16 cellular contexts compared by ENCODE assay signal in genomic region chr7:96481831-96482230, GRCh38.
DNase-seq lines count a peak whose midpoint lies in the region; ATAC-seq and TF ChIP-seq lines count a peak whose summit lies in the region.
"Had no signal": no experiment of that assay in that cellular context is flagged by ENCODE, and none has a peak within 500 bp of the region (broad histone marks: within the 10 kb centered on the region; RNA-seq: fewer than 3 reads in every experiment).

No MANE protein-coding gene starts in this region.

- H3K9ac ChIP-seq in IMR-90 (ENCODE audit: low read depth, low read length): no peak overlapping the region

- BruUV-seq in IMR-90 (replicated peaks; lab: Mats Ljungman, UMichigan): no TSS peak

- H2BK15ac ChIP-seq in IMR-90 (ENCODE audit: low read depth, low read length): no peak overlapping the region

- H4K8ac ChIP-seq in IMR-90 (ENCODE audit: low read depth in 2 of 2, low read length in 2 of 2): no peak overlapping the region

- H2AK5ac ChIP-seq in IMR-90 (ENCODE audit: low read depth, low read length): no peak overlapping the region

- no peak overlapping the region for H4K5ac ChIP-seq in IMR-90 (ENCODE audit: low read depth, low read length)

- H3K27me3 ChIP-seq in IMR-90 (ENCODE audit: control insufficient read depth, insufficient read depth, low read length) (no peaks in the 10 kb centered on the region), osteoblast (ENCODE audit: insufficient read depth, low read length) (no peaks in the 10 kb centered on the region)

- H2BK5ac ChIP-seq in IMR-90 (ENCODE audit: low read depth, low read length, poor library complexity, severe bottlenecking): no peak overlapping the region

- CTCF ChIA-PET in IMR-90 (lab: Yijun Ruan, JAX): no interaction called here

- TF ChIP-seq CTCF in AG10803 (conservative IDR thresholded peaks at IDR 0.05; ENCODE audit: low read length) (no peak), IMR-90 (conservative IDR thresholded peaks at IDR 0.05; ENCODE audit: low read depth, low read length) (no peak), choroid plexus epithelial cell (conservative IDR thresholded peaks at IDR 0.05; ENCODE audit: low read depth, low read length) (no peak), osteoblast (IDR thresholded peaks at IDR 0.05; ENCODE audit: extremely low read depth, low read depth, low read length) (no peak)

- H3K4me3 ChIP-seq in AG10803 (ENCODE audit: low read length) (no peak overlapping the region), IMR-90 (ENCODE audit: insufficient read depth, low read depth, low read length) (no peak overlapping the region), choroid plexus epithelial cell (ENCODE audit: low read depth, low read length) (no peak overlapping the region), osteoblast (ENCODE audit: insufficient read depth, low read length) (no peak overlapping the region)
- H3K4me3 ChIP-seq: PC-9 had no signal

- TF ChIP-seq POLR2A in IMR-90 (IDR thresholded peaks at IDR 0.05; ENCODE audit: low read depth, low read length): no peak

- H3K4me2 ChIP-seq in IMR-90 (ENCODE audit: low read depth, low read length) (no peak overlapping the region), osteoblast (ENCODE audit: insufficient read depth, low read length) (no peak overlapping the region)
- H3K4me2 ChIP-seq: PC-9 had no signal

- dilution Hi-C loops in IMR-90 (cut with HindIII; ENCODE audit: low sequenced_read_pairs, unreplicated experiment): no loop called here

- H3K9me3 ChIP-seq in IMR-90 (ENCODE audit: control insufficient read depth, insufficient read depth, low read length) (no peaks in the 10 kb centered on the region), osteoblast (ENCODE audit: low read depth, low read length) (no peaks in the 10 kb centered on the region)

- in situ Hi-C loops in IMR-90 (cut with MboI; ENCODE audit: low sequenced_read_pairs): no loop called here

- H4K20me1 ChIP-seq in IMR-90 (ENCODE audit: insufficient read depth, low read length) (no peaks in the 10 kb centered on the region), osteoblast (ENCODE audit: insufficient read depth, low read length) (no peaks in the 10 kb centered on the region)

- WGBS in IMR-90 (ENCODE audit: extremely low coverage in 2 of 2, insufficient read length in 1 of 2), 2 experiments: no CpG with 5 or more reads among the region's 1 CpG

- POLR2A ChIA-PET in IMR-90 (lab: Charles Lee; ENCODE audit: unreplicated experiment): no interaction called here

- no peak for ATAC-seq in IMR-90 (ENCODE audit: low read depth)

- no peaks in the 10 kb centered on the region for H3K79me1 ChIP-seq in IMR-90 (ENCODE audit: low read depth in 1 of 2, low read length in 2 of 2)

- H3K9me1 ChIP-seq in IMR-90 (ENCODE audit: insufficient read depth, low read length): no peaks in the 10 kb centered on the region

- H3K79me2 ChIP-seq in osteoblast (ENCODE audit: insufficient read depth, low read length): no peaks in the 10 kb centered on the region

- H2BK120ac ChIP-seq in IMR-90 (ENCODE audit: low read depth, low read length): no peak overlapping the region

- H3K4me1 ChIP-seq in IMR-90 (ENCODE audit: control insufficient read depth, insufficient read depth, low read length) (no peaks in the 10 kb centered on the region), osteoblast (ENCODE audit: insufficient read depth, low read length) (peaks cover 8% of the 10 kb centered on the region)

- H2AK9ac ChIP-seq in IMR-90 (replicated peaks; ENCODE audit: low read depth, low read length, poor library complexity): no peak overlapping the region

- no peak overlapping the region for H3K23ac ChIP-seq in IMR-90 (ENCODE audit: low read depth, low read length)

- H2AFZ ChIP-seq in IMR-90 (replicated peaks; ENCODE audit: low read length, poor library complexity): no peak overlapping the region
- peak overlapping the region; percentile 41 for H2AFZ ChIP-seq in osteoblast (ENCODE audit: low read length)
- H2AFZ ChIP-seq: PC-9 had no signal

- DNase-seq in AG10803 (ENCODE audit: low read depth) (peak; percentile 36), IMR-90 (peak; percentile 1), choroid plexus epithelial cell (ENCODE audit: low read depth) (peak; percentile 25), osteoblast (ENCODE audit: insufficient read length, low spot score, missing footprints) (no peak), inferior parietal cortex (ENCODE audit: extremely low spot score) (no peak), NOMO-1 treated with DMSO at 0.1 percent for 48 hours (lab: John Stamatoyannopoulos, UW; ENCODE audit: unreplicated experiment) (no peak), anterior cingulate cortex (lab: John Stamatoyannopoulos, UW) (no peak)
- DNase-seq: DMS79, H7, NCI-H1436, NCI-H1930, NCI-H526, PC-9, SIG-M5 had no signal

- no peak overlapping the region for H3K56ac ChIP-seq in IMR-90 (ENCODE audit: extremely low read depth, insufficient read depth, low read length)

- H4K91ac ChIP-seq in IMR-90 (ENCODE audit: insufficient read depth, low read depth, low read length): no peak overlapping the region

- H3K18ac ChIP-seq in IMR-90 (ENCODE audit: low read depth, low read length): no peak overlapping the region

- H3K36me3 ChIP-seq in IMR-90 (ENCODE audit: control insufficient read depth, insufficient read depth, low read length) (no peaks in the 10 kb centered on the region), osteoblast (ENCODE audit: insufficient read depth, low read length) (no peaks in the 10 kb centered on the region)

- H3K14ac ChIP-seq in IMR-90 (replicated peaks; ENCODE audit: low read depth, low read length): no peak overlapping the region

- no peak overlapping the region for H3K4ac ChIP-seq in IMR-90 (ENCODE audit: low read depth, low read length)

- no peak for TF ChIP-seq RAD21 in IMR-90 (IDR thresholded peaks at IDR 0.05; ENCODE audit: low read length)

- no peak overlapping the region for H3K27ac ChIP-seq in IMR-90 (ENCODE audit: insufficient read depth, low read length)
- H3K27ac ChIP-seq in osteoblast (ENCODE audit: low read depth, low read length): peak overlapping the region; percentile 46
- H3K27ac ChIP-seq: C4-2B, PC-9, RWPE1 had no signal

- intact Hi-C loops in IMR-90 (cut with micrococcal nuclease): no loop called here

- no peak overlapping the region for H2BK20ac ChIP-seq in IMR-90 (ENCODE audit: low read depth, low read length)

TF ChIP-seq in IMR-90, 13 proteins besides CTCF, POLR2A, EP300 and RAD21:
- no peak for TF ChIP-seq CHD1 (IDR thresholded peaks at IDR 0.05; ENCODE audit: low read depth, low read length)
- no peak for TF ChIP-seq USF2 (IDR thresholded peaks at IDR 0.05; ENCODE audit: low read depth, low read length)
- TF ChIP-seq SMC3 (IDR thresholded peaks at IDR 0.05; ENCODE audit: low read depth, low read length): no peak
- TF ChIP-seq RFX5 (IDR thresholded peaks at IDR 0.05; ENCODE audit: low read depth, low read length): no peak
- TF ChIP-seq FOS (IDR thresholded peaks at IDR 0.05; ENCODE audit: low read depth, low read length): no peak
- no peak for TF ChIP-seq CEBPB (IDR thresholded peaks at IDR 0.05; ENCODE audit: low read depth, low read length)

Comparison
In these comparisons a context has a peak if more than half of its experiments do, and no peak if none do; other contexts are left out.
1. DNase-seq: peak in AG10803 (single experiment), IMR-90 (single experiment) and choroid plexus epithelial cell (single experiment); none in osteoblast (single experiment), inferior parietal cortex (single experiment), NOMO-1 treated with DMSO at 0.1 percent for 48 hours (single experiment) and anterior cingulate cortex (0 of 58).